19 cellular contexts compared by ENCODE assay signal in the genomic region with DNA sequence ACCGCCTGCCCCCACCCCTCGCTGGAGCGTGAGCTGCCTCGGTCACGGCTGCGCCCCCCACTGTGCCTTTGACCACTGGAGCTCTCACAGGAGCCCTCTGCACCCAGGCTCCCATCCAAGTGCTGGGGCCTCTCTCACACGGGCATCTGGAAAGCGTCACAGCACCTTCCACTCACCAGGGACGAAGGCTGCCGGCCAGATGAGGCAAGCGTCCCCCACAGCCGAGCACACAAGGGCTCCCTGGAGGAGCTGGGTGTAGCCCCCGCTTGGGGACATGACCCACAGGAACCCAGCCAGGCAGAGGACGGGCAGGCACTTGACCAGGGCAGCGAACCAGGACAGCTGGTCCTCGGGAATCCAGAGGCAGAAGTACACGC. TPM values are rescaled to one million over a fixed set of nuclear protein-coding genes. Genes with fewer than 3 reads are reported as not detected.
A peak's percentile ranks its signal among the peaks of the same experiment; 100 is the strongest.
DNase-seq lines count a peak whose midpoint lies in the region; ATAC-seq and TF ChIP-seq lines count a peak whose summit lies in the region.
"Had no signal": no experiment of that assay in that cellular context is flagged by ENCODE, and none has a peak within 500 bp of the region (broad histone marks: within the 10 kb centered on the region; RNA-seq: fewer than 3 reads in every experiment).

No MANE protein-coding gene starts in this region.

- no peak overlapping the region for H3K4me3 Mint-ChIP-seq in naive thymus-derived CD4-positive, alpha-beta T cell
- H3K4me3 Mint-ChIP-seq: activated naive CD8-positive, alpha-beta T cell had no signal

- H3K4me1 Mint-ChIP-seq in naive thymus-derived CD4-positive, alpha-beta T cell = peaks cover 0 to 8% (median 3%) of the 10 kb centered on the region in 7 donors

- intact Hi-C loops in stomach (cut with DNase I; ENCODE audit: low total_unique reads) = no loop called here
- intact Hi-C loops in naive thymus-derived CD4-positive, alpha-beta T cell (cut with micrococcal nuclease) = no loop called here

- H3K9me2 ChIP-seq in hepatocyte (replicated peaks; ENCODE audit: insufficient read depth) = no peaks in the 10 kb centered on the region

- H3K27ac ChIP-seq in hepatocyte (peak overlapping the region; percentile 97), stomach (peak overlapping the region; percentile 56 to 78 (median 70))
- no peak overlapping the region for H3K27ac ChIP-seq in naive thymus-derived CD4-positive, alpha-beta T cell (ENCODE audit: low read depth, low read length)
- H3K27ac ChIP-seq: breast epithelium, PC-9, VCaP had no signal

- no peak for DNase-seq in activated naive CD4-positive, alpha-beta T cell treated with anti-CD3 and anti-CD28 coated beads, Interleukin-2, amount 50 U/mL, for 72 hours (ENCODE audit: low spot score in 2 of 2)
- no peak for DNase-seq in activated naive CD4-positive, alpha-beta T cell treated with Interleukin-2 at 50 U/mL for 16 hours
- peak; percentile 41 for DNase-seq in hepatocyte (ENCODE audit: low spot score)
- DNase-seq in stomach = no peak
- DNase-seq in activated gamma-delta T cell treated with Interleukin-2 at 50 U/mL for 16 hours = no peak
- DNase-seq in naive thymus-derived CD4-positive, alpha-beta T cell = no peak
- DNase-seq: effector CD8-positive, alpha-beta T cell; mammary epithelial cell; NCI-H187 treated with DMSO at 0.1 percent for 48 hours; NCI-H526; PC-9 had no signal

- CTCF ChIA-PET in naive thymus-derived CD4-positive, alpha-beta T cell (lab: Charles Lee) = no interaction called here

- H3K4me3 ChIP-seq in hepatocyte (no peak overlapping the region), stomach (peak overlapping the region in 1 of 4 donors; percentile 4)
- H3K4me3 ChIP-seq in naive thymus-derived CD4-positive, alpha-beta T cell (ENCODE audit: low read length) = no peak overlapping the region
- H3K4me3 ChIP-seq: breast epithelium, GM12878, PC-9, smooth muscle cell had no signal

- H3K27me3 ChIP-seq in hepatocyte (no peaks in the 10 kb centered on the region), stomach (no peaks in the 10 kb centered on the region)
- no peaks in the 10 kb centered on the region for H3K27me3 ChIP-seq in naive thymus-derived CD4-positive, alpha-beta T cell (ENCODE audit: control insufficient read depth in 2 of 2, insufficient read depth in 2 of 2, low read length in 2 of 2)
- H3K27me3 ChIP-seq: breast epithelium had no signal

- H3K9me3 ChIP-seq in hepatocyte (ENCODE audit: low read depth) (no peaks in the 10 kb centered on the region), stomach (no peaks in the 10 kb centered on the region)
- H3K9me3 ChIP-seq in naive thymus-derived CD4-positive, alpha-beta T cell (ENCODE audit: control insufficient read depth in 2 of 3, low read length in 3 of 3) = no peaks in the 10 kb centered on the region
- H3K9me3 ChIP-seq: breast epithelium had no signal

- peak overlapping the region; percentile 50 to 55 for H3K27ac Mint-ChIP-seq in activated naive CD4-positive, alpha-beta T cell treated with anti-CD3 and anti-CD28 coated beads, Interleukin-2, amount 50 U/mL, for 72 hours
- H3K27ac Mint-ChIP-seq in naive thymus-derived CD4-positive, alpha-beta T cell = peak overlapping the region in 3 of 9 donors; percentile 21 to 63 (median 38)
- H3K27ac Mint-ChIP-seq: activated naive CD8-positive, alpha-beta T cell had no signal

- 42% methylated on average over 17 of the region's 17 CpGs for WGBS in hepatocyte (ENCODE audit: low lambda C conversion rate, missing lambda C conversion rate)
- 70 to 75% (median 74%) methylated on average over 12 to 17 of the region's 17 CpGs for WGBS in stomach, 5 donors

- no peaks in the 10 kb centered on the region for H3K36me3 ChIP-seq in hepatocyte (replicated peaks; ENCODE audit: insufficient read depth, low read depth)
- H3K36me3 ChIP-seq in stomach = peaks cover 42 to 84% (median 81%) of the 10 kb centered on the region in 4 donors
- peaks cover 7 to 83% (median 30%) of the 10 kb centered on the region in 3 experiments for H3K36me3 ChIP-seq in naive thymus-derived CD4-positive, alpha-beta T cell (ENCODE audit: control insufficient read depth in 2 of 3, insufficient read depth in 3 of 3, low read length in 3 of 3)

- no peak for TF ChIP-seq POLR2A in stomach (IDR thresholded peaks at IDR 0.05)

- H3K4me1 ChIP-seq in hepatocyte (ENCODE audit: insufficient read depth) (peaks cover 19% of the 10 kb centered on the region), stomach (peaks cover 7 to 28% (median 17%) of the 10 kb centered on the region in 4 donors)
- no peaks in the 10 kb centered on the region for H3K4me1 ChIP-seq in naive thymus-derived CD4-positive, alpha-beta T cell (ENCODE audit: control insufficient read depth in 2 of 2, insufficient read depth in 2 of 2, low read length in 2 of 2)
- H3K4me1 ChIP-seq: breast epithelium had no signal

- POLR2A ChIA-PET in naive thymus-derived CD4-positive, alpha-beta T cell (lab: Charles Lee) = interaction anchor here (1.8 kb wide), 1 partner anchor 26 kb away, joined by 9 read pairs; no protein-coding TSS in a partner anchor

- peak overlapping the region; percentile 82 for H3K4me2 ChIP-seq in hepatocyte
- H3K4me2 ChIP-seq: PC-9, smooth muscle cell had no signal

- no peaks in the 10 kb centered on the region for H3K27me3 Mint-ChIP-seq in naive thymus-derived CD4-positive, alpha-beta T cell
- H3K27me3 Mint-ChIP-seq: activated naive CD8-positive, alpha-beta T cell had no signal

- H2AFZ ChIP-seq in hepatocyte = no peak overlapping the region
- H2AFZ ChIP-seq: PC-9 had no signal

- peaks cover 0 to 11% of the 10 kb centered on the region in 2 donors for H3K36me3 Mint-ChIP-seq in activated naive CD4-positive, alpha-beta T cell treated with anti-CD3 and anti-CD28 coated beads, Interleukin-2, amount 50 U/mL, for 72 hours
- H3K36me3 Mint-ChIP-seq in naive thymus-derived CD4-positive, alpha-beta T cell = peaks cover 0 to 21% (median 9%) of the 10 kb centered on the region in 5 donors
- H3K36me3 Mint-ChIP-seq: activated naive CD8-positive, alpha-beta T cell had no signal

- peaks cover 21% of the 10 kb centered on the region for H3K79me2 ChIP-seq in hepatocyte

- TF ChIP-seq EP300 in stomach (IDR thresholded peaks at IDR 0.05) = no peak

- H3K9me3 Mint-ChIP-seq in activated naive CD4-positive, alpha-beta T cell treated with anti-CD3 and anti-CD28 coated beads, Interleukin-2, amount 50 U/mL, for 72 hours = no peaks in the 10 kb centered on the region
- H3K9me3 Mint-ChIP-seq in naive thymus-derived CD4-positive, alpha-beta T cell = no peaks in the 10 kb centered on the region

- TF ChIP-seq CTCF in hepatocyte (IDR thresholded peaks at IDR 0.05; ENCODE audit: poor library complexity) (no peak), stomach (IDR thresholded peaks at IDR 0.05) (no peak)

- peak in 1 of 2 donors; percentile 2 for ATAC-seq in activated naive CD4-positive, alpha-beta T cell treated with anti-CD3 and anti-CD28 coated beads, Interleukin-2, amount 50 U/mL, for 72 hours
- ATAC-seq in naive thymus-derived CD4-positive, alpha-beta T cell = no peak
- ATAC-seq: GM12878 had no signal

- H4K20me1 ChIP-seq in hepatocyte (ENCODE audit: insufficient read depth, poor library complexity, severe bottlenecking) = no peaks in the 10 kb centered on the region

RNA-seq across cellular contexts. Expression of a gene that starts 0.6 kb away (rescaled TPM):
- 1 to 10 TPM; 7.7 to 8.1 TPM for total RNA-seq in activated naive CD4-positive, alpha-beta T cell treated with anti-CD3 and anti-CD28 coated beads, Interleukin-2, amount 50 U/mL, for 72 hours
- total RNA-seq in hepatocyte (18.6 and 21.1 TPM in 2 replicates), stomach (10 to 100 TPM in 2 of 5 donors, 1 to 10 TPM in 2, under 1 TPM in 1; 0.29 to 47.8 (median 4.9) TPM)
- polyA plus RNA-seq in hepatocyte (48.6 and 62.3 TPM in 2 replicates), stomach (10 to 100 TPM in 2 of 3 donors, 1 to 10 TPM in 1; 9.1 to 12.4 (median 10.4) TPM)
- 10 to 100 TPM; 10.4 to 24.1 (median 10.7) TPM for total RNA-seq in naive thymus-derived CD4-positive, alpha-beta T cell
- 1 to 10 TPM; 1.2 to 3.3 TPM for polyA plus RNA-seq in naive thymus-derived CD4-positive, alpha-beta T cell

RNA-seq across cellular contexts. Expression of a gene that starts 18.7 kb away (rescaled TPM):
- under 1 TPM in 1 of 2 donors, not detected in 1; 0.19 TPM for total RNA-seq in activated naive CD4-positive, alpha-beta T cell treated with anti-CD3 and anti-CD28 coated beads, Interleukin-2, amount 50 U/mL, for 72 hours
- 30.9 and 31.5 TPM in 2 replicates for total RNA-seq in hepatocyte
- 7.2 and 7.3 TPM in 2 replicates for polyA plus RNA-seq in hepatocyte
- total RNA-seq in stomach = 10 to 100 TPM; 34.9 to 83.9 (median 52.5) TPM
- polyA plus RNA-seq in stomach = 10 to 100 TPM in 2 of 3 donors, 1 to 10 TPM in 1; 5.3 to 22.5 (median 17.3) TPM
- under 1 TPM in 1 of 5 experiments, not detected in 4; 0.56 TPM for total RNA-seq in naive thymus-derived CD4-positive, alpha-beta T cell
- polyA plus RNA-seq in naive thymus-derived CD4-positive, alpha-beta T cell = not detected
- total RNA-seq: osteocyte had no signal
- polyA plus RNA-seq: GM12878, smooth muscle cell had no signal

RNA-seq across cellular contexts. Expression of a gene that starts 30.8 kb away (rescaled TPM):
- total RNA-seq in activated naive CD4-positive, alpha-beta T cell treated with anti-CD3 and anti-CD28 coated beads, Interleukin-2, amount 50 U/mL, for 72 hours = 100 to 1,000 TPM; 160 to 225 TPM
- total RNA-seq in hepatocyte = 37.1 and 39.5 TPM in 2 replicates
- polyA plus RNA-seq in hepatocyte = 76.0 and 79.3 TPM in 2 replicates
- 100 to 1,000 TPM in 1 of 5 donors, 10 to 100 TPM in 4; 36.9 to 112 (median 79.9) TPM for total RNA-seq in stomach
- polyA plus RNA-seq in stomach = 10 to 100 TPM; 19.5 to 33.6 (median 24.4) TPM
- 100 to 1,000 TPM; 151 to 223 (median 168) TPM for total RNA-seq in naive thymus-derived CD4-positive, alpha-beta T cell
- 100 to 1,000 TPM in 1 of 2 donors, 10 to 100 TPM in 1; 39.3 to 103 TPM for polyA plus RNA-seq in naive thymus-derived CD4-positive, alpha-beta T cell

RNA-seq across cellular contexts. Expression of a gene that starts 47.9 kb away (rescaled TPM):
- total RNA-seq in activated naive CD4-positive, alpha-beta T cell treated with anti-CD3 and anti-CD28 coated beads, Interleukin-2, amount 50 U/mL, for 72 hours = not detected
- total RNA-seq in hepatocyte = 0.60 and 1.4 TPM in 2 replicates
- polyA plus RNA-seq in hepatocyte = 0.86 and 0.98 TPM in 2 replicates
- 1 to 10 TPM in 1 of 5 donors, not detected in 4; 1.8 TPM for total RNA-seq in stomach
- polyA plus RNA-seq in stomach = 1 to 10 TPM in 2 of 3 donors, under 1 TPM in 1; 0.20 to 2.8 (median 1.7) TPM
- 1 to 10 TPM in 2 of 5 experiments, not detected in 3; 1.7 to 2.6 TPM for total RNA-seq in naive thymus-derived CD4-positive, alpha-beta T cell
- polyA plus RNA-seq in naive thymus-derived CD4-positive, alpha-beta T cell = not detected
- total RNA-seq: GM12878, HT1080, M059J, osteocyte, smooth muscle cell had no signal
- polyA plus RNA-seq: smooth muscle cell had no signal

RNA-seq across cellular contexts. Expression of a gene that starts 51.9 kb away (rescaled TPM):
- total RNA-seq in activated naive CD4-positive, alpha-beta T cell treated with anti-CD3 and anti-CD28 coated beads, Interleukin-2, amount 50 U/mL, for 72 hours = 10 to 100 TPM; 24.9 to 40.8 TPM
- total RNA-seq in hepatocyte = 31.5 and 33.9 TPM in 2 replicates
- 52.2 and 54.5 TPM in 2 replicates for polyA plus RNA-seq in hepatocyte
- 10 to 100 TPM in 3 of 5 donors, 1 to 10 TPM in 2; 5.3 to 69.2 (median 14.9) TPM for total RNA-seq in stomach
- polyA plus RNA-seq in stomach = 10 to 100 TPM; 27.5 to 40.2 (median 32.6) TPM
- total RNA-seq in naive thymus-derived CD4-positive, alpha-beta T cell = 10 to 100 TPM; 15.0 to 30.0 (median 16.0) TPM
- polyA plus RNA-seq in naive thymus-derived CD4-positive, alpha-beta T cell = 10 to 100 TPM; 35.4 to 44.7 TPM

Comparison
In these comparisons a context has a peak if more than half of its experiments do, and no peak if none do; other contexts are left out.
1. RNA of a gene that starts 18.7 kb away (total RNA-seq): 34.9 to 83.9 TPM in stomach and 30.9 to 31.5 TPM in hepatocyte; 0.19 TPM in activated naive CD4-positive, alpha-beta T cell treated with anti-CD3 and anti-CD28 coated beads, Interleukin-2, amount 50 U/mL, for 72 hours and 0.56 TPM in naive thymus-derived CD4-positive, alpha-beta T cell; every median in the first group is over 10 times any median in the second.